Comparison of ENCODE assay signal across 1 cellular context in genomic region chr1:46158312-46159281, GRCh38.
TF ChIP-seq lines count a peak whose summit lies in the region.

No MANE protein-coding gene starts in this region.

TF ChIP-seq in K562, 482 proteins besides CTCF, POLR2A, EP300 and RAD21 (continued from another document and continues in another):
- TF ChIP-seq HOMEZ (CRISPR knock-in tag; IDR thresholded peaks at IDR 0.05) (0 out of 2 replicates have a peak, but pooled peaks have one; percentile 76), SMAD4 (CRISPR knock-in tag; conservative IDR thresholded peaks at IDR 0.05) (peak; percentile 94), TFAP4 (CRISPR knock-in tag; IDR thresholded peaks at IDR 0.05; ENCODE audit: borderline replicate concordance) (peak; percentile 96), POLR2AphosphoS5 (IDR thresholded peaks at IDR 0.05; ENCODE audit: control insufficient read depth, insufficient read depth, low read depth, low read length) (peak; percentile 98), TCF15 (CRISPR knock-in tag; IDR thresholded peaks at IDR 0.05) (no peak), C11orf30 (IDR thresholded peaks at IDR 0.05; ENCODE audit: low read depth) (peak; percentile 95), HDAC6 (IDR thresholded peaks at IDR 0.05; ENCODE audit: low read depth, low read length) (no peak), ID3 (CRISPR knock-in tag; IDR thresholded peaks at IDR 0.05) (no peak), ID3 (tag; IDR thresholded peaks at IDR 0.05) (no peak; the same call in 1 of the 2 replicates), ZNF609 (CRISPR knock-in tag; IDR thresholded peaks at IDR 0.05; ENCODE audit: borderline replicate concordance) (peak; percentile 93; the same call in 1 of the 2 replicates), HMGXB4 (CRISPR knock-in tag; IDR thresholded peaks at IDR 0.05) (no peak), FOXM1 (IDR thresholded peaks at IDR 0.05; ENCODE audit: low read depth) (peak; percentile 98), FOXM1 (CRISPR knock-in tag; IDR thresholded peaks at IDR 0.05; ENCODE audit: low read depth) (no peak), ETS2 (tag; IDR thresholded peaks at IDR 0.05; ENCODE audit: borderline replicate concordance, poor library complexity, severe bottlenecking) (no peak), SAP30 (IDR thresholded peaks at IDR 0.05; ENCODE audit: borderline replicate concordance, insufficient read depth, low read depth, low read length, poor library complexity, severe bottlenecking) (no peak), ZSCAN32 (CRISPR knock-in tag; IDR thresholded peaks at IDR 0.05) (peak; percentile 46; the same call in 1 of the 2 replicates), HMBOX1 (IDR thresholded peaks at IDR 0.05) (peak; percentile 98), CBX1 (IDR thresholded peaks at IDR 0.05; ENCODE audit: low read depth) (0 out of 2 replicates have a peak, but pooled peaks have one; percentile 83), ZNF436 (CRISPR knock-in tag; IDR thresholded peaks at IDR 0.05) (peak; percentile 92), NFE2 (IDR thresholded peaks at IDR 0.05; ENCODE audit: low read depth) (peak; percentile 90), LARP7 (IDR thresholded peaks at IDR 0.05) (no peak), CAMTA2 (CRISPR knock-in tag; conservative IDR thresholded peaks at IDR 0.05) (no peak), ARNT (IDR thresholded peaks at IDR 0.05) (peak; percentile 91 to 99; a peak in 3 of 4 replicates), SIN3B (IDR thresholded peaks at IDR 0.05; ENCODE audit: low read depth) (no peak), BDP1 (IDR thresholded peaks at IDR 0.05; ENCODE audit: insufficient read depth, insufficient read length) (no peak), BRD9 (IDR thresholded peaks at IDR 0.05; ENCODE audit: low read depth, partially characterized antibody) (peak; percentile 83), HES1 (IDR thresholded peaks at IDR 0.05; ENCODE audit: low read depth) (peak; percentile 93), USF1 (CRISPR knock-in tag; IDR thresholded peaks at IDR 0.05) (no peak), ETV1 (tag; conservative IDR thresholded peaks at IDR 0.05; ENCODE audit: low read depth) (no peak), HNRNPUL1 (IDR thresholded peaks at IDR 0.05; ENCODE audit: low read length) (no peak), RBM22 (IDR thresholded peaks at IDR 0.05; ENCODE audit: low read depth, low read length, poor library complexity, severe bottlenecking) (no peak), TFE3 (CRISPR knock-in tag; IDR thresholded peaks at IDR 0.05) (peak; percentile 87), ZNF354B (CRISPR knock-in tag; IDR thresholded peaks at IDR 0.05) (no peak), TFAM (CRISPR knock-in tag; conservative IDR thresholded peaks at IDR 0.05) (no peak), KAT7 (CRISPR knock-in tag; IDR thresholded peaks at IDR 0.05; ENCODE audit: borderline replicate concordance) (peak; percentile 47; the same call in 1 of the 2 replicates), SMARCC2 (IDR thresholded peaks at IDR 0.05; ENCODE audit: low read depth) (peak; percentile 99), EHMT2 (IDR thresholded peaks at IDR 0.05) (peak; percentile 90), CREB1 (IDR thresholded peaks at IDR 0.05) (peak; percentile 66; the same call in 1 of the 2 replicates), CREB1 (CRISPR knock-in tag; IDR thresholded peaks at IDR 0.05) (peak; percentile 25; the same call in 1 of the 2 replicates), TBP (optimal IDR thresholded peaks at IDR 0.05; ENCODE audit: low read depth, low read length) (peak; percentile 92), FOXP4 (CRISPR knock-in tag; IDR thresholded peaks at IDR 0.05; ENCODE audit: borderline replicate concordance) (no peak), TCF3 (CRISPR knock-in tag; IDR thresholded peaks at IDR 0.05) (peak; percentile 100), NCOA2 (IDR thresholded peaks at IDR 0.05; ENCODE audit: partially characterized antibody in 2 of 2) (peak in 1 of 2 experiments; percentile 71), MBD1 (CRISPR knock-in tag; IDR thresholded peaks at IDR 0.05) (no peak), GATAD2A (IDR thresholded peaks at IDR 0.05) (peak; percentile 91)
